ENCODE assay signal across 8 cellular contexts in genomic region chr12:13652105-13652504, GRCh38.
"Had no signal": no experiment of that assay in that cellular context is flagged by ENCODE, and none has a peak within 500 bp of the region (broad histone marks: within the 10 kb centered on the region; RNA-seq: fewer than 3 reads in every experiment).

No MANE protein-coding gene starts in this region.

- ATAC-seq: HCT116, HepG2 had no signal

- H2AFZ ChIP-seq: GM23248 had no signal

- H3K36me3 ChIP-seq: HAP-1 had no signal

- DNase-seq: GM23248, GOT3, H7, HFFc6 had no signal

- H3K9ac ChIP-seq: GM23248 had no signal

- H3K4me1 ChIP-seq: HAP-1 had no signal

- FAIRE-seq: HepG2 had no signal

- H3K9me3 ChIP-seq: HAP-1 had no signal

- H3K27ac ChIP-seq: GM23248, HL-60 had no signal

- H3K4me3 ChIP-seq: GM23248, HAP-1 had no signal
